1 cellular context compared by ENCODE assay signal in the genomic region with DNA sequence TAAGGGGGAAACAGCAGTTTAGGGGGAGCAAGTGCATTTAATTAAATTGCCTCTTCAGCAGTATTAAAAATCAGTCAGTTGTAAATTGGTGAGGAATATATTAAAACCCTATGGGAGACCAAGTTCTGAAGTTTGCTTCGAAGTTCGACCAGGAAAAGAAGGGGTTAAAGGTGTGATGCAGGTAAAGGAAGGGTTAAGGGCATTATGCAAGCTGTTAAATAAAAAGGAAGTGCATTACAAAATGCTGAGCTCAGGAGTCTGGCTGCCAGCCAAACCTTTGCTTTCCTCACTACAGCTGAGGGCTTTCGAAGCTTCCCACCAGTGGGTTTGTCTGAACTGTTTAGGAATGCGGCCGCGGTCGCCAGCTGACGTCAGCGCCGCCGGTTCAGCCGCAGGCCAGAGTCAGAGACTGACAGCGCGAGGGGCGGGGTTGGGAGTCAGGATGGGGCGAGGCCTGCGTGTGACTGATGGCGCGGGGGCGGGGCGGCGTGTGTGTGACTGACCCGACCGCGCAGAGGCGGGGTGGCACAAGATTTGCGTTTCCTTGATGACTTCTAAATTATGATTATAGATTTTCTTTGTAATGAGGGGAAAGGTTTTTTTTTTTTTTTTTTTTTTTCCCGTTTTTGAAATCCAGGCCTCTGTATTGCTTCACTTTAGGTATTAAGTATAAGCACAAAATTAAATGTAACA.
TF ChIP-seq lines count a peak whose summit lies in the region.

No MANE protein-coding gene starts in this region.

TF ChIP-seq in K562, 482 proteins besides CTCF, POLR2A, EP300 and RAD21 (continued from another document and continues in another):
- TF ChIP-seq TOE1 (IDR thresholded peaks at IDR 0.05; ENCODE audit: borderline replicate concordance) (peak; percentile 74; the same call in 1 of the 2 replicates), TOE1 (CRISPR knock-in tag; IDR thresholded peaks at IDR 0.05; ENCODE audit: borderline replicate concordance, low read depth) (no peak), NFIC (IDR thresholded peaks at IDR 0.05) (peak; percentile 99), MAFF (IDR thresholded peaks at IDR 0.05; ENCODE audit: low read length) (peak; percentile 95), SRSF9 (IDR thresholded peaks at IDR 0.05; ENCODE audit: borderline replicate concordance, low read depth, low read length) (no peak), JUN (IDR thresholded peaks at IDR 0.05; ENCODE audit: borderline replicate concordance, low read depth, low read length) (peak; percentile 73), JUN (CRISPR knock-in tag; IDR thresholded peaks at IDR 0.05; ENCODE audit: borderline replicate concordance) (peak; percentile 52; the same call in 1 of the 2 replicates), ZNF175 (CRISPR knock-in tag; IDR thresholded peaks at IDR 0.05; ENCODE audit: low read depth) (no peak), CCAR2 (IDR thresholded peaks at IDR 0.05; ENCODE audit: low read depth, low read length) (no peak), SMC3 (conservative IDR thresholded peaks at IDR 0.05; ENCODE audit: insufficient read depth, low read depth, low read length) (no peak), CAMTA2 (CRISPR knock-in tag; conservative IDR thresholded peaks at IDR 0.05) (no peak), PCBP2 (IDR thresholded peaks at IDR 0.05; ENCODE audit: low read depth, low read length, poor library complexity, severe bottlenecking) (no peak), ZNF146 (CRISPR knock-in tag; IDR thresholded peaks at IDR 0.05; ENCODE audit: unreplicated experiment) (no peak), ZFPM2 (CRISPR knock-in tag; IDR thresholded peaks at IDR 0.05) (no peak), SMARCC2 (IDR thresholded peaks at IDR 0.05; ENCODE audit: low read depth) (peak; percentile 67), MYBL2 (IDR thresholded peaks at IDR 0.05; ENCODE audit: low read depth) (no peak), MYBL2 (CRISPR knock-in tag; IDR thresholded peaks at IDR 0.05; ENCODE audit: borderline replicate concordance) (no peak), ZKSCAN8 (CRISPR knock-in tag; IDR thresholded peaks at IDR 0.05) (no peak), RBM17 (IDR thresholded peaks at IDR 0.05; ENCODE audit: borderline replicate concordance, low read depth, low read length) (no peak), MTA2 (IDR thresholded peaks at IDR 0.05; ENCODE audit: low read depth) (no peak), DNMT1 (IDR thresholded peaks at IDR 0.05) (no peak), PPARD (CRISPR knock-in tag; IDR thresholded peaks at IDR 0.05) (no peak), HDAC6 (IDR thresholded peaks at IDR 0.05; ENCODE audit: low read depth, low read length) (no peak), SUPT5H (IDR thresholded peaks at IDR 0.05) (no peak), MCM3 (IDR thresholded peaks at IDR 0.05) (no peak), RBBP5 (IDR thresholded peaks at IDR 0.05; ENCODE audit: borderline replicate concordance, insufficient read depth, low read length, poor library complexity, severe bottlenecking) (no peak), POLR2H (tag; IDR thresholded peaks at IDR 0.05; ENCODE audit: low read depth) (no peak), FIP1L1 (IDR thresholded peaks at IDR 0.05; ENCODE audit: low read depth, low read length, poor library complexity, severe bottlenecking) (no peak), MIER1 (IDR thresholded peaks at IDR 0.05; ENCODE audit: low read depth) (no peak; the same call in 1 of the 2 replicates)
- TF ChIP-seq, protein P1, sequence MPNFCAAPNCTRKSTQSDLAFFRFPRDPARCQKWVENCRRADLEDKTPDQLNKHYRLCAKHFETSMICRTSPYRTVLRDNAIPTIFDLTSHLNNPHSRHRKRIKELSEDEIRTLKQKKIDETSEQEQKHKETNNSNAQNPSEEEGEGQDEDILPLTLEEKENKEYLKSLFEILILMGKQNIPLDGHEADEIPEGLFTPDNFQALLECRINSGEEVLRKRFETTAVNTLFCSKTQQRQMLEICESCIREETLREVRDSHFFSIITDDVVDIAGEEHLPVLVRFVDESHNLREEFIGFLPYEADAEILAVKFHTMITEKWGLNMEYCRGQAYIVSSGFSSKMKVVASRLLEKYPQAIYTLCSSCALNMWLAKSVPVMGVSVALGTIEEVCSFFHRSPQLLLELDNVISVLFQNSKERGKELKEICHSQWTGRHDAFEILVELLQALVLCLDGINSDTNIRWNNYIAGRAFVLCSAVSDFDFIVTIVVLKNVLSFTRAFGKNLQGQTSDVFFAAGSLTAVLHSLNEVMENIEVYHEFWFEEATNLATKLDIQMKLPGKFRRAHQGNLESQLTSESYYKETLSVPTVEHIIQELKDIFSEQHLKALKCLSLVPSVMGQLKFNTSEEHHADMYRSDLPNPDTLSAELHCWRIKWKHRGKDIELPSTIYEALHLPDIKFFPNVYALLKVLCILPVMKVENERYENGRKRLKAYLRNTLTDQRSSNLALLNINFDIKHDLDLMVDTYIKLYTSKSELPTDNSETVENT (CRISPR knock-in tag; IDR thresholded peaks at IDR 0.05) = no peak
- TF ChIP-seq, protein P2, sequence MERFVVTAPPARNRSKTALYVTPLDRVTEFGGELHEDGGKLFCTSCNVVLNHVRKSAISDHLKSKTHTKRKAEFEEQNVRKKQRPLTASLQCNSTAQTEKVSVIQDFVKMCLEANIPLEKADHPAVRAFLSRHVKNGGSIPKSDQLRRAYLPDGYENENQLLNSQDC (CRISPR knock-in tag; IDR thresholded peaks at IDR 0.05) = no peak
- TF ChIP-seq, protein P3, sequence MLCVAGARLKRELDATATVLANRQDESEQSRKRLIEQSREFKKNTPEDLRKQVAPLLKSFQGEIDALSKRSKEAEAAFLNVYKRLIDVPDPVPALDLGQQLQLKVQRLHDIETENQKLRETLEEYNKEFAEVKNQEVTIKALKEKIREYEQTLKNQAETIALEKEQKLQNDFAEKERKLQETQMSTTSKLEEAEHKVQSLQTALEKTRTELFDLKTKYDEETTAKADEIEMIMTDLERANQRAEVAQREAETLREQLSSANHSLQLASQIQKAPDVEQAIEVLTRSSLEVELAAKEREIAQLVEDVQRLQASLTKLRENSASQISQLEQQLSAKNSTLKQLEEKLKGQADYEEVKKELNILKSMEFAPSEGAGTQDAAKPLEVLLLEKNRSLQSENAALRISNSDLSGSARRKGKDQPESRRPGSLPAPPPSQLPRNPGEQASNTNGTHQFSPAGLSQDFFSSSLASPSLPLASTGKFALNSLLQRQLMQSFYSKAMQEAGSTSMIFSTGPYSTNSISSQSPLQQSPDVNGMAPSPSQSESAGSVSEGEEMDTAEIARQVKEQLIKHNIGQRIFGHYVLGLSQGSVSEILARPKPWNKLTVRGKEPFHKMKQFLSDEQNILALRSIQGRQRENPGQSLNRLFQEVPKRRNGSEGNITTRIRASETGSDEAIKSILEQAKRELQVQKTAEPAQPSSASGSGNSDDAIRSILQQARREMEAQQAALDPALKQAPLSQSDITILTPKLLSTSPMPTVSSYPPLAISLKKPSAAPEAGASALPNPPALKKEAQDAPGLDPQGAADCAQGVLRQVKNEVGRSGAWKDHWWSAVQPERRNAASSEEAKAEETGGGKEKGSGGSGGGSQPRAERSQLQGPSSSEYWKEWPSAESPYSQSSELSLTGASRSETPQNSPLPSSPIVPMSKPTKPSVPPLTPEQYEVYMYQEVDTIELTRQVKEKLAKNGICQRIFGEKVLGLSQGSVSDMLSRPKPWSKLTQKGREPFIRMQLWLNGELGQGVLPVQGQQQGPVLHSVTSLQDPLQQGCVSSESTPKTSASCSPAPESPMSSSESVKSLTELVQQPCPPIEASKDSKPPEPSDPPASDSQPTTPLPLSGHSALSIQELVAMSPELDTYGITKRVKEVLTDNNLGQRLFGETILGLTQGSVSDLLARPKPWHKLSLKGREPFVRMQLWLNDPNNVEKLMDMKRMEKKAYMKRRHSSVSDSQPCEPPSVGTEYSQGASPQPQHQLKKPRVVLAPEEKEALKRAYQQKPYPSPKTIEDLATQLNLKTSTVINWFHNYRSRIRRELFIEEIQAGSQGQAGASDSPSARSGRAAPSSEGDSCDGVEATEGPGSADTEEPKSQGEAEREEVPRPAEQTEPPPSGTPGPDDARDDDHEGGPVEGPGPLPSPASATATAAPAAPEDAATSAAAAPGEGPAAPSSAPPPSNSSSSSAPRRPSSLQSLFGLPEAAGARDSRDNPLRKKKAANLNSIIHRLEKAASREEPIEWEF (CRISPR knock-in tag; IDR thresholded peaks at IDR 0.05) = no peak
- TF ChIP-seq, protein P4, sequence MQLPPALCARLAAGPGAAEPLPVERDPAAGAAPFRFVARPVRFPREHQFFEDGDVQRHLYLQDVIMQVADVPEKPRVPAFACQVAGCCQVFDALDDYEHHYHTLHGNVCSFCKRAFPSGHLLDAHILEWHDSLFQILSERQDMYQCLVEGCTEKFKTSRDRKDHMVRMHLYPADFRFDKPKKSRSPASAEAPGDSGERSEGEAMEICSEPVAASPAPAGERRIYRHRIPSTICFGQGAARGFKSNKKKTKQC (CRISPR knock-in tag; IDR thresholded peaks at IDR 0.05) = no peak
- TF ChIP-seq, protein P5, sequence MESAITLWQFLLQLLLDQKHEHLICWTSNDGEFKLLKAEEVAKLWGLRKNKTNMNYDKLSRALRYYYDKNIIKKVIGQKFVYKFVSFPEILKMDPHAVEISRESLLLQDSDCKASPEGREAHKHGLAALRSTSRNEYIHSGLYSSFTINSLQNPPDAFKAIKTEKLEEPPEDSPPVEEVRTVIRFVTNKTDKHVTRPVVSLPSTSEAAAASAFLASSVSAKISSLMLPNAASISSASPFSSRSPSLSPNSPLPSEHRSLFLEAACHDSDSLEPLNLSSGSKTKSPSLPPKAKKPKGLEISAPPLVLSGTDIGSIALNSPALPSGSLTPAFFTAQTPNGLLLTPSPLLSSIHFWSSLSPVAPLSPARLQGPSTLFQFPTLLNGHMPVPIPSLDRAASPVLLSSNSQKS (CRISPR knock-in tag; IDR thresholded peaks at IDR 0.05) = no peak
- TF ChIP-seq, protein P6, sequence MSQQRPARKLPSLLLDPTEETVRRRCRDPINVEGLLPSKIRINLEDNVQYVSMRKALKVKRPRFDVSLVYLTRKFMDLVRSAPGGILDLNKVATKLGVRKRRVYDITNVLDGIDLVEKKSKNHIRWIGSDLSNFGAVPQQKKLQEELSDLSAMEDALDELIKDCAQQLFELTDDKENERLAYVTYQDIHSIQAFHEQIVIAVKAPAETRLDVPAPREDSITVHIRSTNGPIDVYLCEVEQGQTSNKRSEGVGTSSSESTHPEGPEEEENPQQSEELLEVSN (IDR thresholded peaks at IDR 0.05; ENCODE audit: borderline replicate concordance in 1 of 2, extremely low read depth in 1 of 2, insufficient read depth in 1 of 2, insufficient read length in 1 of 2, low read depth in 1 of 2, low read length in 1 of 2, poor library complexity in 1 of 2, severe bottlenecking in 1 of 2) = peak; percentile 12 to 65
- TF ChIP-seq, protein P7, sequence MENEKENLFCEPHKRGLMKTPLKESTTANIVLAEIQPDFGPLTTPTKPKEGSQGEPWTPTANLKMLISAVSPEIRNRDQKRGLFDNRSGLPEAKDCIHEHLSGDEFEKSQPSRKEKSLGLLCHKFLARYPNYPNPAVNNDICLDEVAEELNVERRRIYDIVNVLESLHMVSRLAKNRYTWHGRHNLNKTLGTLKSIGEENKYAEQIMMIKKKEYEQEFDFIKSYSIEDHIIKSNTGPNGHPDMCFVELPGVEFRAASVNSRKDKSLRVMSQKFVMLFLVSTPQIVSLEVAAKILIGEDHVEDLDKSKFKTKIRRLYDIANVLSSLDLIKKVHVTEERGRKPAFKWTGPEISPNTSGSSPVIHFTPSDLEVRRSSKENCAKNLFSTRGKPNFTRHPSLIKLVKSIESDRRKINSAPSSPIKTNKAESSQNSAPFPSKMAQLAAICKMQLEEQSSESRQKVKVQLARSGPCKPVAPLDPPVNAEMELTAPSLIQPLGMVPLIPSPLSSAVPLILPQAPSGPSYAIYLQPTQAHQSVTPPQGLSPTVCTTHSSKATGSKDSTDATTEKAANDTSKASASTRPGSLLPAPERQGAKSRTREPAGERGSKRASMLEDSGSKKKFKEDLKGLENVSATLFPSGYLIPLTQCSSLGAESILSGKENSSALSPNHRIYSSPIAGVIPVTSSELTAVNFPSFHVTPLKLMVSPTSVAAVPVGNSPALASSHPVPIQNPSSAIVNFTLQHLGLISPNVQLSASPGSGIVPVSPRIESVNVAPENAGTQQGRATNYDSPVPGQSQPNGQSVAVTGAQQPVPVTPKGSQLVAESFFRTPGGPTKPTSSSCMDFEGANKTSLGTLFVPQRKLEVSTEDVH (IDR thresholded peaks at IDR 0.05; ENCODE audit: low read depth, partially characterized antibody) = peak; percentile 20
- TF ChIP-seq, protein P8, sequence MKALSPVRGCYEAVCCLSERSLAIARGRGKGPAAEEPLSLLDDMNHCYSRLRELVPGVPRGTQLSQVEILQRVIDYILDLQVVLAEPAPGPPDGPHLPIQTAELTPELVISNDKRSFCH (CRISPR knock-in tag; IDR thresholded peaks at IDR 0.05) = no peak
- TF ChIP-seq, protein P8 (tag; IDR thresholded peaks at IDR 0.05) = no peak
- TF ChIP-seq, protein P9, sequence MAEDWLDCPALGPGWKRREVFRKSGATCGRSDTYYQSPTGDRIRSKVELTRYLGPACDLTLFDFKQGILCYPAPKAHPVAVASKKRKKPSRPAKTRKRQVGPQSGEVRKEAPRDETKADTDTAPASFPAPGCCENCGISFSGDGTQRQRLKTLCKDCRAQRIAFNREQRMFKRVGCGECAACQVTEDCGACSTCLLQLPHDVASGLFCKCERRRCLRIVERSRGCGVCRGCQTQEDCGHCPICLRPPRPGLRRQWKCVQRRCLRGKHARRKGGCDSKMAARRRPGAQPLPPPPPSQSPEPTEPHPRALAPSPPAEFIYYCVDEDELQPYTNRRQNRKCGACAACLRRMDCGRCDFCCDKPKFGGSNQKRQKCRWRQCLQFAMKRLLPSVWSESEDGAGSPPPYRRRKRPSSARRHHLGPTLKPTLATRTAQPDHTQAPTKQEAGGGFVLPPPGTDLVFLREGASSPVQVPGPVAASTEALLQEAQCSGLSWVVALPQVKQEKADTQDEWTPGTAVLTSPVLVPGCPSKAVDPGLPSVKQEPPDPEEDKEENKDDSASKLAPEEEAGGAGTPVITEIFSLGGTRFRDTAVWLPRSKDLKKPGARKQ (CRISPR knock-in tag; IDR thresholded peaks at IDR 0.05) = no peak
- TF ChIP-seq, protein P10, sequence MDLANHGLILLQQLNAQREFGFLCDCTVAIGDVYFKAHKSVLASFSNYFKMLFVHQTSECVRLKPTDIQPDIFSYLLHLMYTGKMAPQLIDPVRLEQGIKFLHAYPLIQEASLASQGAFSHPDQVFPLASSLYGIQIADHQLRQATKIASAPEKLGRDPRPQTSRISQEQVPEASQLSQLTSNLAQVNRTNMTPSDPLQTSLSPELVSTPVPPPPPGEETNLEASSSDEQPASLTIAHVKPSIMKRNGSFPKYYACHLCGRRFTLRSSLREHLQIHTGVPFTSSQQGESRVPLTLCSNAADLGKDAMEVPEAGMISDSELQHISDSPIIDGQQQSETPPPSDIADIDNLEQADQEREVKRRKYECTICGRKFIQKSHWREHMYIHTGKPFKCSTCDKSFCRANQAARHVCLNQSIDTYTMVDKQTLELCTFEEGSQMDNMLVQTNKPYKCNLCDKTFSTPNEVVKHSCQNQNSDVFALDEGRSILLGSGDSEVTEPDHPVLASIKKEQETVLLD (IDR thresholded peaks at IDR 0.05) = peak; percentile 64; the same call in 1 of the 2 replicates
- TF ChIP-seq, protein P11, sequence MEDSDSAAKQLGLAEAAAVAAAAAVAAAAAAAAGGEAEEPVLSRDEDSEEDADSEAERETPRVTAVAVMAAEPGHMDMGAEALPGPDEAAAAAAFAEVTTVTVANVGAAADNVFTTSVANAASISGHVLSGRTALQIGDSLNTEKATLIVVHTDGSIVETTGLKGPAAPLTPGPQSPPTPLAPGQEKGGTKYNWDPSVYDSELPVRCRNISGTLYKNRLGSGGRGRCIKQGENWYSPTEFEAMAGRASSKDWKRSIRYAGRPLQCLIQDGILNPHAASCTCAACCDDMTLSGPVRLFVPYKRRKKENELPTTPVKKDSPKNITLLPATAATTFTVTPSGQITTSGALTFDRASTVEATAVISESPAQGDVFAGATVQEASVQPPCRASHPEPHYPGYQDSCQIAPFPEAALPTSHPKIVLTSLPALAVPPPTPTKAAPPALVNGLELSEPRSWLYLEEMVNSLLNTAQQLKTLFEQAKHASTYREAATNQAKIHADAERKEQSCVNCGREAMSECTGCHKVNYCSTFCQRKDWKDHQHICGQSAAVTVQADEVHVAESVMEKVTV (CRISPR knock-in tag; IDR thresholded peaks at IDR 0.05) = no peak
